Comparison of ENCODE assay signal across 19 cellular contexts in genomic region chr1:202233171-202233570, GRCh38. TPM values are rescaled to one million over a fixed set of nuclear protein-coding genes. Genes with fewer than 3 reads are reported as not detected.
"Had no signal": no experiment of that assay in that cellular context is flagged by ENCODE, and none has a peak within 500 bp of the region (broad histone marks: within the 10 kb centered on the region; RNA-seq: fewer than 3 reads in every experiment).

No MANE protein-coding gene starts in this region.

- H3K36me3 ChIP-seq: heart left ventricle, left ventricle myocardium inferior, lower lobe of right lung, neutrophil, tibial nerve had no signal

- DNase-seq: central memory CD4-positive, alpha-beta T cell; dermis blood vessel endothelial cell; heart left ventricle; immature natural killer cell; left cardiac atrium; left ventricle myocardium inferior; lower lobe of right lung; nephron progenitor cell; right cardiac atrium; small intestine; stimulated activated CD4-positive, alpha-beta T cell treated with anti-CD3 and anti-CD28 coated beads, Interleukin-4, amount 100 ng/mL, for 1 hour; stimulated activated CD8-positive, alpha-beta memory T cell treated with anti-CD3 and anti-CD28 coated beads, Interleukin-4, amount 100 ng/mL, for 48 hours; stimulated activated naive CD8-positive, alpha-beta T cell treated with anti-CD3 and anti-CD28 coated beads, Interleukin-15, Interleukin-2, amounts not matched to agents 100 U/mL and 50 U/mL, for 24 hours had no signal

- H3K27ac ChIP-seq: heart left ventricle, left ventricle myocardium inferior, lower lobe of right lung, neutrophil, tibial nerve had no signal

- H3K4me3 ChIP-seq: heart left ventricle, left ventricle myocardium inferior, lower lobe of right lung, tibial nerve had no signal

- H3K4me1 ChIP-seq: lower lobe of right lung, tibial nerve had no signal

- H3K9me3 ChIP-seq: heart left ventricle, left ventricle myocardium inferior, lower lobe of right lung, neutrophil, tibial nerve had no signal

RNA-seq across cellular contexts. Expression of gene LGR6, which starts 39.6 kb away (rescaled TPM):
- total RNA-seq: bronchial epithelial cell, dermis blood vessel endothelial cell, fibroblast of lung, glomerular endothelial cell, osteoblast had no signal
